Comparison of ENCODE assay signal across 8 cellular contexts in genomic region chr17:42386784-42387183, GRCh38. TPM values are rescaled to one million over a fixed set of nuclear protein-coding genes. Genes with fewer than 3 reads are reported as not detected.
DNase-seq lines count a peak whose midpoint lies in the region; ATAC-seq and TF ChIP-seq lines count a peak whose summit lies in the region.

No MANE protein-coding gene starts in this region.

- H3K27ac ChIP-seq in lower lobe of right lung (peak overlapping the region; percentile 100), tibial artery (peak overlapping the region; percentile 98 to 100)

- no peaks in the 10 kb centered on the region for H3K9me3 Mint-ChIP-seq in activated T-cell treated with anti-CD3 and anti-CD28 coated beads, Interleukin-2, amount 50 U/mL, for 24 hours

- ATAC-seq in lower lobe of right lung = no peak
- ATAC-seq in HG03097 (IDR thresholded peaks at IDR 0.05; ENCODE audit: low FRiP score, unreplicated experiment) = no peak

- H3K27me3 Mint-ChIP-seq in activated T-cell treated with anti-CD3 and anti-CD28 coated beads, Interleukin-2, amount 50 U/mL, for 24 hours = no peaks in the 10 kb centered on the region

- H3K4me3 ChIP-seq in astrocyte of the spinal cord (ENCODE audit: low read depth, low read length) (peak overlapping the region; percentile 80), lower lobe of right lung (peak overlapping the region; percentile 93), tibial artery (peak overlapping the region; percentile 97 to 99)

- H3K36me3 Mint-ChIP-seq in activated T-cell treated with anti-CD3 and anti-CD28 coated beads, Interleukin-2, amount 50 U/mL, for 24 hours (ENCODE audit: low read depth) = peaks cover 58% of the 10 kb centered on the region

- H3K4me1 Mint-ChIP-seq in activated T-cell treated with anti-CD3 and anti-CD28 coated beads, Interleukin-2, amount 50 U/mL, for 24 hours (ENCODE audit: low read depth) = peaks cover 65% of the 10 kb centered on the region

- no peaks in the 10 kb centered on the region for H3K27me3 ChIP-seq in lower lobe of right lung (ENCODE audit: low read depth)
- H3K27me3 ChIP-seq in tibial artery = no peaks in the 10 kb centered on the region

- H3K36me3 ChIP-seq in lower lobe of right lung (no peaks in the 10 kb centered on the region), tibial artery (no peaks in the 10 kb centered on the region)

- H3K4me3 Mint-ChIP-seq in activated T-cell treated with anti-CD3 and anti-CD28 coated beads, Interleukin-2, amount 50 U/mL, for 24 hours = peak overlapping the region; percentile 91

- TF ChIP-seq CTCF in astrocyte of the spinal cord (IDR thresholded peaks at IDR 0.05; ENCODE audit: low read depth, low read length) = no peak
- TF ChIP-seq CTCF in lower lobe of right lung (IDR thresholded peaks at IDR 0.05) = no peak
- no peak for TF ChIP-seq CTCF in tibial artery (IDR thresholded peaks at IDR 0.05)

- DNase-seq in activated T-cell treated with anti-CD3 and anti-CD28 coated beads, Interleukin-2, amount 50 U/mL, for 24 hours = no peak
- no peak for DNase-seq in activated T-cell treated with anti-CD3 and anti-CD28 coated beads, Interleukin-2, amount 50 U/mL, for 48 hours
- no peak for DNase-seq in astrocyte of the spinal cord (ENCODE audit: low read depth, low spot score)
- DNase-seq in lower lobe of right lung = no peak
- no peak for DNase-seq in tibial artery
- DNase-seq in DMS79 treated with DMSO at 0.1 percent for 48 hours (lab: John Stamatoyannopoulos, UW) = no peak
- no peak for DNase-seq in NCI-H510A treated with DMSO at 0.1 percent for 48 hours (lab: John Stamatoyannopoulos, UW)

- peak overlapping the region; percentile 100 for H3K27ac Mint-ChIP-seq in activated T-cell treated with anti-CD3 and anti-CD28 coated beads, Interleukin-2, amount 50 U/mL, for 24 hours

- H3K9me3 ChIP-seq in lower lobe of right lung (no peaks in the 10 kb centered on the region), tibial artery (no peaks in the 10 kb centered on the region)

- in situ Hi-C loops in astrocyte of the spinal cord (cut with HindIII; ENCODE audit: low sequenced_read_pairs) = no loop called here

- intact Hi-C loops in lower lobe of right lung (cut with DNase I) (no loop called here), tibial artery (cut with DNase I; ENCODE audit: low total_unique reads) (no loop called here)

- peaks cover 57% of the 10 kb centered on the region for H3K4me1 ChIP-seq in lower lobe of right lung
- H3K4me1 ChIP-seq in tibial artery = peaks cover 0 to 61% (median 35%) of the 10 kb centered on the region in 4 donors

RNA-seq across cellular contexts. Expression of gene STAT3, which starts 1.5 kb away (rescaled TPM):
- total RNA-seq in lower lobe of right lung = 278 TPM

RNA-seq across cellular contexts. Expression of gene CAVIN1, which starts 36.3 kb away (rescaled TPM):
- 269 TPM for total RNA-seq in lower lobe of right lung
